Comparison of ENCODE assay signal across 8 cellular contexts in genomic region chrX:24676403-24677024, GRCh38.
A peak's percentile ranks its signal among the peaks of the same experiment; 100 is the strongest.
DNase-seq lines count a peak whose midpoint lies in the region; ATAC-seq and TF ChIP-seq lines count a peak whose summit lies in the region.

No MANE protein-coding gene starts in this region.

- H3K27me3 ChIP-seq in SU-DHL-6 (ENCODE audit: low read length) = no peaks in the 10 kb centered on the region

- DNase-seq in AG09309 (ENCODE audit: low read depth) (no peak), iPS-NIHi7 (ENCODE audit: extremely low spot score) (peak; percentile 66), KG1 (lab: John Stamatoyannopoulos, UW) (no peak), HK-2 (ENCODE audit: unreplicated experiment) (no peak), NCI-H526 treated with DMSO at 0.1 percent for 48 hours (lab: John Stamatoyannopoulos, UW) (no peak), activated T-cell treated with anti-CD3 and anti-CD28 coated beads for 4 hours (no peak)

- H3K9me3 ChIP-seq in SU-DHL-6 (ENCODE audit: insufficient read depth, low read length) = no peaks in the 10 kb centered on the region

- H3K36me3 ChIP-seq in SU-DHL-6 (ENCODE audit: low read length) = no peaks in the 10 kb centered on the region

- TF ChIP-seq CTCF in AG09309 (IDR thresholded peaks at IDR 0.05; ENCODE audit: control insufficient read depth, insufficient read depth, low read depth, low read length, missing control alignments) (peak; percentile 61), SU-DHL-6 (IDR thresholded peaks at IDR 0.05; ENCODE audit: insufficient read depth, low read length, poor library complexity, severe bottlenecking) (peak; percentile 16)

- no peak overlapping the region for H2AFZ ChIP-seq in SU-DHL-6 (ENCODE audit: low read depth, low read length, severe bottlenecking)

- no peaks in the 10 kb centered on the region for H3F3A ChIP-seq in SU-DHL-6 (ENCODE audit: insufficient read depth)

- no peak overlapping the region for H3K4me2 ChIP-seq in SU-DHL-6 (ENCODE audit: low read depth, low read length, poor library complexity, severe bottlenecking)

- H3K4me3 ChIP-seq in AG09309 (ENCODE audit: control insufficient read depth, low read depth, low read length) (no peak overlapping the region), SU-DHL-6 (ENCODE audit: insufficient read depth, low read length, poor library complexity, severe bottlenecking) (no peak overlapping the region)

- peak; percentile 71 for ATAC-seq in GM18502 (IDR thresholded peaks at IDR 0.05; ENCODE audit: poor library complexity, unreplicated experiment)

- H4K20me1 ChIP-seq in SU-DHL-6 (ENCODE audit: low read depth, low read length) = no peaks in the 10 kb centered on the region

- no peak overlapping the region for H3K27ac ChIP-seq in SU-DHL-6 (ENCODE audit: low read depth, low read length)

- H3K79me2 ChIP-seq in SU-DHL-6 (ENCODE audit: insufficient read depth, low read length) = no peaks in the 10 kb centered on the region

- no peaks in the 10 kb centered on the region for H3K9me2 ChIP-seq in SU-DHL-6 (replicated peaks; ENCODE audit: insufficient read depth, low read length)

- no peak overlapping the region for H3K9ac ChIP-seq in SU-DHL-6 (ENCODE audit: low read length)
